In genomic region chr2:66555076-66555475, GRCh38 we compare ENCODE assay signal across 12 cellular contexts.
DNase-seq lines count a peak whose midpoint lies in the region; ATAC-seq and TF ChIP-seq lines count a peak whose summit lies in the region.
"Had no signal": no experiment of that assay in that cellular context is flagged by ENCODE, and none has a peak within 500 bp of the region (broad histone marks: within the 10 kb centered on the region; RNA-seq: fewer than 3 reads in every experiment).

No MANE protein-coding gene starts in this region.

- H3K36me3 Mint-ChIP-seq in HFFc6 (ENCODE audit: low read depth) = peaks cover 50% of the 10 kb centered on the region
- H3K36me3 Mint-ChIP-seq in activated naive CD8-positive, alpha-beta T cell treated with anti-CD3 and anti-CD28 coated beads for 36 hours = no peaks in the 10 kb centered on the region

- H3K4me3 Mint-ChIP-seq in HFFc6 = peak overlapping the region; percentile 80
- no peak overlapping the region for H3K4me3 Mint-ChIP-seq in activated naive CD8-positive, alpha-beta T cell treated with anti-CD3 and anti-CD28 coated beads for 36 hours
- H3K4me3 Mint-ChIP-seq: central memory CD8-positive, alpha-beta T cell had no signal

- TF ChIP-seq CTCF in HFFc6 (IDR thresholded peaks at IDR 0.05) (no peak), right atrium auricular region (IDR thresholded peaks at IDR 0.05) (peak in 1 of 2 donors; percentile 15), gastrocnemius medialis (IDR thresholded peaks at IDR 0.05 in 4 of 5, conservative IDR thresholded peaks at IDR 0.05 in 1 of 5) (no peak)

- no peaks in the 10 kb centered on the region for H3K27me3 ChIP-seq in right atrium auricular region
- no peaks in the 10 kb centered on the region for H3K27me3 ChIP-seq in gastrocnemius medialis

- in situ Hi-C loops in gastrocnemius medialis (cut with MboI; ENCODE audit: low sequenced_read_pairs in 4 of 4) = no loop called here

- peak overlapping the region; percentile 84 for H3K27ac Mint-ChIP-seq in HFFc6
- no peak overlapping the region for H3K27ac Mint-ChIP-seq in activated naive CD8-positive, alpha-beta T cell treated with anti-CD3 and anti-CD28 coated beads for 36 hours

- DNase-seq in HFFc6 (no peak), amniotic epithelial cell (ENCODE audit: low read depth) (peak; percentile 67), right atrium auricular region (ENCODE audit: low spot score) (no peak), gastrocnemius medialis (no peak), nucleus accumbens (lab: John Stamatoyannopoulos, UW) (no peak), HK-2 (ENCODE audit: unreplicated experiment) (no peak)
- DNase-seq in activated naive CD8-positive, alpha-beta T cell treated with anti-CD3 and anti-CD28 coated beads for 36 hours = no peak
- DNase-seq: DMS79 treated with DMSO at 0.1 percent for 48 hours, KG1, NCI-H446 treated with DMSO at 0.1 percent for 48 hours had no signal

- H3K27ac ChIP-seq in right atrium auricular region (peak overlapping the region; percentile 64 to 88), gastrocnemius medialis (peak overlapping the region in 2 of 4 donors; percentile 11 to 12)

- H3K4me1 ChIP-seq in right atrium auricular region (peaks cover 0 to 17% of the 10 kb centered on the region in 2 donors), gastrocnemius medialis (no peaks in the 10 kb centered on the region)

- no peaks in the 10 kb centered on the region for H3K9me3 Mint-ChIP-seq in HFFc6
- no peaks in the 10 kb centered on the region for H3K9me3 Mint-ChIP-seq in activated naive CD8-positive, alpha-beta T cell treated with anti-CD3 and anti-CD28 coated beads for 36 hours
- H3K9me3 Mint-ChIP-seq: central memory CD8-positive, alpha-beta T cell had no signal

- H3K4me1 Mint-ChIP-seq in HFFc6 (ENCODE audit: low read depth) = peaks cover 52% of the 10 kb centered on the region
- H3K4me1 Mint-ChIP-seq in activated naive CD8-positive, alpha-beta T cell treated with anti-CD3 and anti-CD28 coated beads for 36 hours = peaks cover 6% of the 10 kb centered on the region
- H3K4me1 Mint-ChIP-seq: central memory CD8-positive, alpha-beta T cell had no signal

- no peaks in the 10 kb centered on the region for H3K9me3 ChIP-seq in right atrium auricular region
- H3K9me3 ChIP-seq in gastrocnemius medialis = no peaks in the 10 kb centered on the region

- no peaks in the 10 kb centered on the region for H3K36me3 ChIP-seq in right atrium auricular region
- no peaks in the 10 kb centered on the region for H3K36me3 ChIP-seq in gastrocnemius medialis

- H3K27me3 Mint-ChIP-seq in HFFc6 (ENCODE audit: insufficient read depth) = no peaks in the 10 kb centered on the region; the same call in 1 of the 2 replicates
- H3K27me3 Mint-ChIP-seq in activated naive CD8-positive, alpha-beta T cell treated with anti-CD3 and anti-CD28 coated beads for 36 hours = peaks cover 16% of the 10 kb centered on the region
- H3K27me3 Mint-ChIP-seq: central memory CD8-positive, alpha-beta T cell had no signal

- no peak for ATAC-seq in gastrocnemius medialis
- no peak for ATAC-seq in GM19463 (IDR thresholded peaks at IDR 0.05; ENCODE audit: unreplicated experiment)

- intact Hi-C loops in gastrocnemius medialis (cut with DNase I; ENCODE audit: low total_unique reads) = no loop called here

- TF ChIP-seq POLR2A in gastrocnemius medialis (IDR thresholded peaks at IDR 0.05) = no peak

- H3K4me3 ChIP-seq in right atrium auricular region (peak overlapping the region; percentile 35 to 42), gastrocnemius medialis (peak overlapping the region; percentile 54 to 59 (median 54))
